12 cellular contexts compared by ENCODE assay signal in genomic region chr18:9808530-9809241, GRCh38.
DNase-seq lines count a peak whose midpoint lies in the region; ATAC-seq, FAIRE-seq and TF ChIP-seq lines count a peak whose summit lies in the region.
"Had no signal": no experiment of that assay in that cellular context is flagged by ENCODE, and none has a peak within 500 bp of the region (broad histone marks: within the 10 kb centered on the region; RNA-seq: fewer than 3 reads in every experiment).

No MANE protein-coding gene starts in this region.

- H3K9me3 Mint-ChIP-seq in activated CD4-positive, alpha-beta T cell treated with anti-CD3 and anti-CD28 coated beads, Interleukin-2, amount 10 ng/mL, durations not matched to agents 24 days and 14 days, result no peaks in the 10 kb centered on the region
- H3K9me3 Mint-ChIP-seq: T-cell had no signal

- H3K27me3 Mint-ChIP-seq in activated CD4-positive, alpha-beta T cell treated with anti-CD3 and anti-CD28 coated beads, Interleukin-2, amount 10 ng/mL, durations not matched to agents 24 days and 14 days, result peaks cover 5% of the 10 kb centered on the region

- no peak overlapping the region for H3K27ac Mint-ChIP-seq in activated CD4-positive, alpha-beta T cell treated with anti-CD3 and anti-CD28 coated beads, Interleukin-2, amount 10 ng/mL, durations not matched to agents 24 days and 14 days
- H3K27ac Mint-ChIP-seq: T-cell had no signal

- H3K4me1 ChIP-seq in ascending aorta, result peaks cover 13 to 44% of the 10 kb centered on the region in 2 donors
- peaks cover 0 to 45% of the 10 kb centered on the region in 2 donors for H3K4me1 ChIP-seq in right atrium auricular region
- no peaks in the 10 kb centered on the region for H3K4me1 ChIP-seq in pancreas
- H3K4me1 ChIP-seq: BE2C had no signal

- intact Hi-C loops in ascending aorta (cut with DNase I), result loop anchor here (10.0 kb wide), 1 partner anchor 716 kb away; the partner anchor contains the start of gene NAPG
- intact Hi-C loops in pancreas (cut with DNase I), result no loop called here
- intact Hi-C loops in activated CD4-positive, alpha-beta T cell treated with anti-CD3 and anti-CD28 coated beads, Interleukin-2, amount 10 ng/mL, durations not matched to agents 24 days and 14 days (cut with micrococcal nuclease), result no loop called here

- H3K27me3 ChIP-seq in ascending aorta, result no peaks in the 10 kb centered on the region
- H3K27me3 ChIP-seq in right atrium auricular region, result no peaks in the 10 kb centered on the region
- no peaks in the 10 kb centered on the region for H3K27me3 ChIP-seq in pancreas
- H3K27me3 ChIP-seq: BE2C had no signal

- H3K4me3 ChIP-seq in ascending aorta (peak overlapping the region; percentile 15 to 32), right atrium auricular region (peak overlapping the region in 1 of 2 donors; percentile 2), pancreas (no peak overlapping the region)

- H3K27ac ChIP-seq in ascending aorta, result peak overlapping the region; percentile 73 to 75
- H3K27ac ChIP-seq in right atrium auricular region, result peak overlapping the region; percentile 44 to 52
- H3K27ac ChIP-seq in pancreas, result no peak overlapping the region

- H3K4me1 Mint-ChIP-seq in activated CD4-positive, alpha-beta T cell treated with anti-CD3 and anti-CD28 coated beads, Interleukin-2, amount 10 ng/mL, durations not matched to agents 24 days and 14 days, result no peaks in the 10 kb centered on the region
- H3K4me1 Mint-ChIP-seq: T-cell had no signal

- H3K4me3 Mint-ChIP-seq in activated CD4-positive, alpha-beta T cell treated with anti-CD3 and anti-CD28 coated beads, Interleukin-2, amount 10 ng/mL, durations not matched to agents 24 days and 14 days, result no peak overlapping the region
- H3K4me3 Mint-ChIP-seq: T-cell had no signal

- peak; percentile 72 for DNase-seq in Ammon's horn (ENCODE audit: low spot score)
- peak in 1 of 2 donors; percentile 81 for DNase-seq in ascending aorta (ENCODE audit: low spot score in 2 of 2)
- no peak for DNase-seq in right atrium auricular region (ENCODE audit: low spot score)
- DNase-seq in pancreas, result peak in 2 of 6 donors; percentile 17 to 46
- no peak for DNase-seq in effector CD4-positive, alpha-beta T cell
- no peak for DNase-seq in activated CD4-positive, alpha-beta T cell treated with anti-CD3 and anti-CD28 coated beads, Interleukin-2, amount 10 ng/mL, durations not matched to agents 24 days and 14 days
- no peak for DNase-seq in effector CD8-positive, alpha-beta T cell (lab: John Stamatoyannopoulos, UW)
- DNase-seq: BE2C, NCI-H146, T-cell had no signal

- H3K9me3 ChIP-seq in ascending aorta (no peaks in the 10 kb centered on the region), right atrium auricular region (no peaks in the 10 kb centered on the region), pancreas (no peaks in the 10 kb centered on the region)
- H3K9me3 ChIP-seq: BE2C had no signal

- FAIRE-seq in pancreas (lab: Jason Lieb, UNC), result no peak
- FAIRE-seq: frontal cortex had no signal

- H3K36me3 ChIP-seq in ascending aorta, result no peaks in the 10 kb centered on the region
- H3K36me3 ChIP-seq in right atrium auricular region, result no peaks in the 10 kb centered on the region
- no peaks in the 10 kb centered on the region for H3K36me3 ChIP-seq in pancreas
- H3K36me3 ChIP-seq: BE2C had no signal

- TF ChIP-seq CTCF in ascending aorta (IDR thresholded peaks at IDR 0.05) (no peak), right atrium auricular region (IDR thresholded peaks at IDR 0.05) (no peak), pancreas (IDR thresholded peaks at IDR 0.05) (no peak)

- whole genome bisulfite sequencing in pancreas, 2 donors, result 69 to 70% methylated on average over 16 of the region's 16 CpGs

- ATAC-seq in pancreas (peak; percentile 13 to 74 (median 52)), GM19351 (IDR thresholded peaks at IDR 0.05; ENCODE audit: unreplicated experiment) (no peak)
- ATAC-seq: T-cell had no signal

- H3K36me3 Mint-ChIP-seq in activated CD4-positive, alpha-beta T cell treated with anti-CD3 and anti-CD28 coated beads, Interleukin-2, amount 10 ng/mL, durations not matched to agents 24 days and 14 days (ENCODE audit: low read depth), result no peaks in the 10 kb centered on the region
- H3K36me3 Mint-ChIP-seq: T-cell had no signal

Comparison
In these comparisons a context has a peak if more than half of its experiments do, and no peak if none do; other contexts are left out.
1. H3K27ac ChIP-seq: peak in ascending aorta (2 of 2) and right atrium auricular region (2 of 2); none in pancreas (0 of 4).
2. H3K4me3 ChIP-seq: peak in ascending aorta (2 of 2); none in pancreas (0 of 4).